In the genomic region with DNA sequence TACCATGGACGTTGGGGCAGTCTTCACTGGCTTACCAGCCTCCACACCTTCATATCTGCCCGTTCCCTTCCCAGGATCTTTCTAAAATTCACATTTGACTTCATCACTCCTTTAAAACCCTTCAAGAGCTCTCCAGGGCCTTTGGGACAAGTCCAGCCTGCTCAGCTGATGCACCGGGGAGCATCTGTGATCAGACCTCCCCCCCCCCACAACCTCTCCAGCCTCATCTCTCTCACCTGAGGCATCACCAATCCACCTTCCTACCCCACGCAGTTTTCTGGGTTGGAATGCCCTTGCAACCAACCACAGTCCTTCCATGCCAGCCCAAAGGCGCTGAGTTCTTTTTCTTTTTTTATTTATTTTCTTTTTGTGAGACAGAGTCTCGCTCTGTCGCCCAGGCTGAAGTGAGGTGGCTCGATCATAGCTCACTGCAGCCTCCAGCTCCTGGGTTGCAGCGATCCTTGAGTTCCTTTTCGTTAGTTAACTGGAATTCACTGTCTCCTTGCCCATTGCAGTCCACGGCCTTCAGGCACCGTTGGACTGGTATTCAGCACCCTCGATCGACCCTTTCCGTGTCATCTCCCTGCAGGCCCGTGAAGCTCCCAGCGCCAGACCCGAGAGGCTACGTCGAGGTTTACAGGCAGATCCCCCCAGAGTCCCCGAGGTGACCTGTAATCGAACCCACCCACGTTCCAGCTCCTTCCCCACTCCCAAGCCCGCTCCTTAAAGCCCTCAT, we compare ENCODE assay signal across 1 cellular context.
TF ChIP-seq lines count a peak whose summit lies in the region.

No MANE protein-coding gene starts in this region.

TF ChIP-seq in GM23338, 12 proteins besides CTCF, POLR2A, EP300 and RAD21 (continued from another document):
- TF ChIP-seq CREB1 (CRISPR knock-in tag; IDR thresholded peaks at IDR 0.05; ENCODE audit: low read depth) = no peak
- no peak for TF ChIP-seq NANOG (IDR thresholded peaks at IDR 0.05; ENCODE audit: borderline replicate concordance)
- TF ChIP-seq EZH2phosphoT487 (IDR thresholded peaks at IDR 0.05; ENCODE audit: unreplicated experiment) = no peak
- TF ChIP-seq, protein P1, sequence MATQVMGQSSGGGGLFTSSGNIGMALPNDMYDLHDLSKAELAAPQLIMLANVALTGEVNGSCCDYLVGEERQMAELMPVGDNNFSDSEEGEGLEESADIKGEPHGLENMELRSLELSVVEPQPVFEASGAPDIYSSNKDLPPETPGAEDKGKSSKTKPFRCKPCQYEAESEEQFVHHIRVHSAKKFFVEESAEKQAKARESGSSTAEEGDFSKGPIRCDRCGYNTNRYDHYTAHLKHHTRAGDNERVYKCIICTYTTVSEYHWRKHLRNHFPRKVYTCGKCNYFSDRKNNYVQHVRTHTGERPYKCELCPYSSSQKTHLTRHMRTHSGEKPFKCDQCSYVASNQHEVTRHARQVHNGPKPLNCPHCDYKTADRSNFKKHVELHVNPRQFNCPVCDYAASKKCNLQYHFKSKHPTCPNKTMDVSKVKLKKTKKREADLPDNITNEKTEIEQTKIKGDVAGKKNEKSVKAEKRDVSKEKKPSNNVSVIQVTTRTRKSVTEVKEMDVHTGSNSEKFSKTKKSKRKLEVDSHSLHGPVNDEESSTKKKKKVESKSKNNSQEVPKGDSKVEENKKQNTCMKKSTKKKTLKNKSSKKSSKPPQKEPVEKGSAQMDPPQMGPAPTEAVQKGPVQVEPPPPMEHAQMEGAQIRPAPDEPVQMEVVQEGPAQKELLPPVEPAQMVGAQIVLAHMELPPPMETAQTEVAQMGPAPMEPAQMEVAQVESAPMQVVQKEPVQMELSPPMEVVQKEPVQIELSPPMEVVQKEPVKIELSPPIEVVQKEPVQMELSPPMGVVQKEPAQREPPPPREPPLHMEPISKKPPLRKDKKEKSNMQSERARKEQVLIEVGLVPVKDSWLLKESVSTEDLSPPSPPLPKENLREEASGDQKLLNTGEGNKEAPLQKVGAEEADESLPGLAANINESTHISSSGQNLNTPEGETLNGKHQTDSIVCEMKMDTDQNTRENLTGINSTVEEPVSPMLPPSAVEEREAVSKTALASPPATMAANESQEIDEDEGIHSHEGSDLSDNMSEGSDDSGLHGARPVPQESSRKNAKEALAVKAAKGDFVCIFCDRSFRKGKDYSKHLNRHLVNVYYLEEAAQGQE (IDR thresholded peaks at IDR 0.05; ENCODE audit: unreplicated experiment) = no peak
- no peak for TF ChIP-seq JUNB (IDR thresholded peaks at IDR 0.05; ENCODE audit: unreplicated experiment)
- no peak for TF ChIP-seq ZNF114 (CRISPR knock-in tag; IDR thresholded peaks at IDR 0.05)
- TF ChIP-seq, protein P2, sequence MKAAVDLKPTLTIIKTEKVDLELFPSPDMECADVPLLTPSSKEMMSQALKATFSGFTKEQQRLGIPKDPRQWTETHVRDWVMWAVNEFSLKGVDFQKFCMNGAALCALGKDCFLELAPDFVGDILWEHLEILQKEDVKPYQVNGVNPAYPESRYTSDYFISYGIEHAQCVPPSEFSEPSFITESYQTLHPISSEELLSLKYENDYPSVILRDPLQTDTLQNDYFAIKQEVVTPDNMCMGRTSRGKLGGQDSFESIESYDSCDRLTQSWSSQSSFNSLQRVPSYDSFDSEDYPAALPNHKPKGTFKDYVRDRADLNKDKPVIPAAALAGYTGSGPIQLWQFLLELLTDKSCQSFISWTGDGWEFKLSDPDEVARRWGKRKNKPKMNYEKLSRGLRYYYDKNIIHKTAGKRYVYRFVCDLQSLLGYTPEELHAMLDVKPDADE (IDR thresholded peaks at IDR 0.05) = no peak
- TF ChIP-seq EZH2 (IDR thresholded peaks at IDR 0.05; ENCODE audit: low read depth, unreplicated experiment) = no peak
- no peak for TF ChIP-seq STAT1 (IDR thresholded peaks at IDR 0.05; ENCODE audit: unreplicated experiment)
